Comparison of ENCODE assay signal across 9 cellular contexts in the genomic region with DNA sequence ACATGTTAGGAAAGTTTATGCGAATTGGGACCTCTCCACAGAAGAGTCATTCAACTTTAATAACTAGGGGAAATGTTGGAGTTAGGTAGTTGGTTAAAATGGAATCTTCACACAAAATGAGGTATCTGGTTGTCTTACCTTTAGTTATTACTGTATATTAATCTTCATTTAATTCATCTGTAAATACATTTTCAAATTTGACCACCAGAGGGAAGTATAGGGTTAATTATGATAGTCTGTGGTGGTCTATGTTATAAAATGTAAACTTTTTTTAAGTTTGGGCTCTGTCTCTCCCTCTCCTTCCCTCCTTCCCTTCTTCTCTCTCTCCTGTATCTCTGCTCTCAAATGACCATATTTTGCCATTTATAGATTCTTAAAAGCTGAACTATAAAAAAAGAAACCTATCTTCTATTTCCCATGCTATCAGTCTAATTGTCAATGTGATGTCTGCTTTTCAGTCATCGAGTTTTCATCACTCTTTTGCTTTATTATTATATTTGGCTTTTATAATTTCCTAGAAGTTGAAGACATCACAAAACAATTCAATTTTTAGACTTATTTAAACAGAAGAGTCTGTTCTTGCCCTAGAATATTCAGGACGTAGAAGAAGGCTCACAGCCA. TPM values are rescaled to one million over a fixed set of nuclear protein-coding genes. Genes with fewer than 3 reads are reported as not detected.
DNase-seq lines count a peak whose midpoint lies in the region; ATAC-seq, FAIRE-seq and TF ChIP-seq lines count a peak whose summit lies in the region.
"Had no signal": no experiment of that assay in that cellular context is flagged by ENCODE, and none has a peak within 500 bp of the region (broad histone marks: within the 10 kb centered on the region; RNA-seq: fewer than 3 reads in every experiment).

No MANE protein-coding gene starts in this region.

- no peaks in the 10 kb centered on the region for H3K9me3 Mint-ChIP-seq in activated T-helper 1 cell treated with anti-CD3 and anti-CD28 coated beads, Interleukin-12 subunit alpha, Interleukin-12 subunit beta, Interleukin-2, Interleukin-4 antibody, amounts not matched to agents 30 ng/mL and 10 ng/mL and 1 ng/mL, durations not matched to agents 14 hours and 24 hours and 36 hours

- no peak overlapping the region for H3K9ac ChIP-seq in mammary epithelial cell (ENCODE audit: insufficient read depth, low read length)

- H3K9me3 ChIP-seq in mammary epithelial cell (replicated peaks; ENCODE audit: insufficient read depth, low read length), result no peaks in the 10 kb centered on the region
- no peaks in the 10 kb centered on the region for H3K9me3 ChIP-seq in pancreas

- H3K4me2 ChIP-seq in mammary epithelial cell (ENCODE audit: insufficient read depth, low read depth, low read length), result no peak overlapping the region

- H3K27me3 Mint-ChIP-seq in activated T-helper 1 cell treated with anti-CD3 and anti-CD28 coated beads, Interleukin-12 subunit alpha, Interleukin-12 subunit beta, Interleukin-2, Interleukin-4 antibody, amounts not matched to agents 30 ng/mL and 10 ng/mL and 1 ng/mL, durations not matched to agents 14 hours and 24 hours and 36 hours (ENCODE audit: insufficient read depth), result peaks cover 5% of the 10 kb centered on the region

- no TSS peak for BruUV-seq in mammary epithelial cell (replicated peaks; lab: Mats Ljungman, UMichigan)

- H3K27ac ChIP-seq in mammary epithelial cell (ENCODE audit: insufficient read depth, low read depth, low read length), result no peak overlapping the region
- no peak overlapping the region for H3K27ac ChIP-seq in pancreas
- H3K27ac ChIP-seq: skin epidermis had no signal

- H3K79me2 ChIP-seq in mammary epithelial cell (ENCODE audit: insufficient read depth, low read length), result no peaks in the 10 kb centered on the region

- no peak for FAIRE-seq in pancreas (lab: Jason Lieb, UNC)

- no peaks in the 10 kb centered on the region for H4K20me1 ChIP-seq in mammary epithelial cell (ENCODE audit: insufficient read depth, low read length)

- no peak overlapping the region for H3K27ac Mint-ChIP-seq in activated T-helper 1 cell treated with anti-CD3 and anti-CD28 coated beads, Interleukin-12 subunit alpha, Interleukin-12 subunit beta, Interleukin-2, Interleukin-4 antibody, amounts not matched to agents 30 ng/mL and 10 ng/mL and 1 ng/mL, durations not matched to agents 14 hours and 24 hours and 36 hours

- H3K4me1 Mint-ChIP-seq in activated T-helper 1 cell treated with anti-CD3 and anti-CD28 coated beads, Interleukin-12 subunit alpha, Interleukin-12 subunit beta, Interleukin-2, Interleukin-4 antibody, amounts not matched to agents 30 ng/mL and 10 ng/mL and 1 ng/mL, durations not matched to agents 14 hours and 24 hours and 36 hours (ENCODE audit: low read depth), result no peaks in the 10 kb centered on the region

- no peak overlapping the region for H3K4me3 ChIP-seq in mammary epithelial cell (replicated peaks in 1 of 3; ENCODE audit: insufficient read depth in 1 of 3, low read depth in 2 of 3, low read length in 3 of 3)
- no peak overlapping the region for H3K4me3 ChIP-seq in pancreas
- H3K4me3 ChIP-seq: skin epidermis had no signal

- CTCF ChIA-PET in mammary epithelial cell (lab: Charles Lee; ENCODE audit: low non-redundant PET), result interaction anchor here (0.6 to 0.7 kb wide), 2 partner anchors 89 to 270 kb away, joined by 3 read pairs; no protein-coding TSS in a partner anchor

- no peaks in the 10 kb centered on the region for H3K36me3 ChIP-seq in mammary epithelial cell (ENCODE audit: insufficient read depth, low read length)
- no peaks in the 10 kb centered on the region for H3K36me3 ChIP-seq in pancreas

- no peaks in the 10 kb centered on the region for H3K36me3 Mint-ChIP-seq in activated T-helper 1 cell treated with anti-CD3 and anti-CD28 coated beads, Interleukin-12 subunit alpha, Interleukin-12 subunit beta, Interleukin-2, Interleukin-4 antibody, amounts not matched to agents 30 ng/mL and 10 ng/mL and 1 ng/mL, durations not matched to agents 14 hours and 24 hours and 36 hours (ENCODE audit: low read depth)

- intact Hi-C loops in mammary epithelial cell (cut with micrococcal nuclease), result loop anchor here (1.0 kb wide), 3 partner anchors 150 to 365 kb away; no protein-coding TSS in a partner anchor
- intact Hi-C loops in pancreas (cut with DNase I), result loop anchor here in 1 of 3 donors (10.0 kb wide), 1 partner anchor 365 kb away; no protein-coding TSS in a partner anchor
- intact Hi-C loops in head of caudate nucleus (cut with DNase I), result loop anchor here (10.0 kb wide), 2 partner anchors 265 to 365 kb away; no protein-coding TSS in a partner anchor
- intact Hi-C loops in activated T-helper 1 cell treated with anti-CD3 and anti-CD28 coated beads, Interleukin-12 subunit alpha, Interleukin-12 subunit beta, Interleukin-2, Interleukin-4 antibody, amounts not matched to agents 30 ng/mL and 10 ng/mL and 1 ng/mL, durations not matched to agents 14 hours and 24 hours and 36 hours (cut with micrococcal nuclease), result no loop called here

- H3K4me3 Mint-ChIP-seq in activated T-helper 1 cell treated with anti-CD3 and anti-CD28 coated beads, Interleukin-12 subunit alpha, Interleukin-12 subunit beta, Interleukin-2, Interleukin-4 antibody, amounts not matched to agents 30 ng/mL and 10 ng/mL and 1 ng/mL, durations not matched to agents 14 hours and 24 hours and 36 hours, result no peak overlapping the region

- dilution Hi-C loops in mammary epithelial cell (cut with HindIII; ENCODE audit: low sequenced_read_pairs), result no loop called here

- H3K27me3 ChIP-seq in mammary epithelial cell (ENCODE audit: insufficient read depth, low read length), result no peaks in the 10 kb centered on the region
- H3K27me3 ChIP-seq in pancreas, result no peaks in the 10 kb centered on the region

- 61% methylated on average over 3 of the region's 3 CpGs for WGBS in mammary epithelial cell (ENCODE audit: low coverage, missing lambda C conversion rate)
- 28 to 32% methylated on average over 3 of the region's 3 CpGs for WGBS in pancreas, 2 donors

- no peak overlapping the region for H2AFZ ChIP-seq in mammary epithelial cell (ENCODE audit: low read depth, low read length)

- DNase-seq in M059J (ENCODE audit: low read depth) (peak; percentile 32), mammary epithelial cell (peak; percentile 11), pancreas (no peak), head of caudate nucleus (no peak)
- no peak for DNase-seq in activated T-helper 1 cell treated with anti-CD3 and anti-CD28 coated beads, Interleukin-12 subunit alpha, Interleukin-12 subunit beta, Interleukin-2, Interleukin-4 antibody, amounts not matched to agents 30 ng/mL and 10 ng/mL and 1 ng/mL, durations not matched to agents 14 hours and 24 hours and 36 hours (ENCODE audit: low spot score)

- TF ChIP-seq CTCF in mammary epithelial cell (conservative IDR thresholded peaks at IDR 0.05 in 1 of 2, IDR thresholded peaks at IDR 0.05 in 1 of 2; ENCODE audit: extremely low read depth in 1 of 2, insufficient read depth in 1 of 2, low read depth in 1 of 2, low read length in 2 of 2), result peak; percentile 25 to 39
- peak in 1 of 4 donors; percentile 28 for TF ChIP-seq CTCF in pancreas (IDR thresholded peaks at IDR 0.05)

- ATAC-seq in GM19035 (IDR thresholded peaks at IDR 0.05; ENCODE audit: unreplicated experiment), result peak; percentile 46
- peak in 3 of 4 donors; percentile 22 to 53 (median 36) for ATAC-seq in pancreas
- no peak for ATAC-seq in HG03280 (IDR thresholded peaks at IDR 0.05; ENCODE audit: unreplicated experiment)
- ATAC-seq in HG03196 (IDR thresholded peaks at IDR 0.05; ENCODE audit: unreplicated experiment), result no peak

- H3K4me1 ChIP-seq in mammary epithelial cell (ENCODE audit: insufficient read depth, low read length) (no peaks in the 10 kb centered on the region), pancreas (peaks cover 0 to 3% (median 0%) of the 10 kb centered on the region in 3 donors)

- in situ Hi-C loops in mammary epithelial cell (cut with MboI; ENCODE audit: low sequenced_read_pairs in 2 of 2), result loop anchor here (5.0 to 10.0 kb wide), 3 partner anchors 145 to 365 kb away; no protein-coding TSS in a partner anchor

RNA-seq across cellular contexts. Expression of gene TMEM144, which starts 49.8 kb away (rescaled TPM):
- total RNA-seq in M059J (2014; rRNA removed; shearing (Covaris generic)), result 3.3 TPM in 2 replicates
- total RNA-seq in mammary epithelial cell (10 to 100 TPM in 1 of 2 donors, 1 to 10 TPM in 1; 7.9 to 21.5 TPM), pancreas (10 to 100 TPM in 2 of 6 donors, 1 to 10 TPM in 4; 5.1 to 10.1 (median 8.6) TPM)
- polyA plus RNA-seq in mammary epithelial cell (4.1 TPM), pancreas (1 to 10 TPM; 2.4 to 3.1 TPM)
- 13.7 TPM for polyA minus RNA-seq in mammary epithelial cell
- total RNA-seq in activated T-helper 1 cell treated with anti-CD3 and anti-CD28 coated beads, Interleukin-12 subunit alpha, Interleukin-12 subunit beta, Interleukin-2, Interleukin-4 antibody, amounts not matched to agents 30 ng/mL and 10 ng/mL and 1 ng/mL, durations not matched to agents 14 hours and 24 hours and 36 hours, result not detected in 2 replicates

Comparison
In these comparisons a context has a peak if more than half of its experiments do, and no peak if none do; other contexts are left out.
1. ATAC-seq: peak in GM19035 (single experiment) and pancreas (3 of 4); none in HG03280 (single experiment) and HG03196 (single experiment).
2. DNase-seq: peak in M059J (single experiment) and mammary epithelial cell (single experiment); none in pancreas (0 of 6), head of caudate nucleus (0 of 42) and activated T-helper 1 cell treated with anti-CD3 and anti-CD28 coated beads, Interleukin-12 subunit alpha, Interleukin-12 subunit beta, Interleukin-2, Interleukin-4 antibody, amounts not matched to agents 30 ng/mL and 10 ng/mL and 1 ng/mL, durations not matched to agents 14 hours and 24 hours and 36 hours (single experiment).